In the genomic region with DNA sequence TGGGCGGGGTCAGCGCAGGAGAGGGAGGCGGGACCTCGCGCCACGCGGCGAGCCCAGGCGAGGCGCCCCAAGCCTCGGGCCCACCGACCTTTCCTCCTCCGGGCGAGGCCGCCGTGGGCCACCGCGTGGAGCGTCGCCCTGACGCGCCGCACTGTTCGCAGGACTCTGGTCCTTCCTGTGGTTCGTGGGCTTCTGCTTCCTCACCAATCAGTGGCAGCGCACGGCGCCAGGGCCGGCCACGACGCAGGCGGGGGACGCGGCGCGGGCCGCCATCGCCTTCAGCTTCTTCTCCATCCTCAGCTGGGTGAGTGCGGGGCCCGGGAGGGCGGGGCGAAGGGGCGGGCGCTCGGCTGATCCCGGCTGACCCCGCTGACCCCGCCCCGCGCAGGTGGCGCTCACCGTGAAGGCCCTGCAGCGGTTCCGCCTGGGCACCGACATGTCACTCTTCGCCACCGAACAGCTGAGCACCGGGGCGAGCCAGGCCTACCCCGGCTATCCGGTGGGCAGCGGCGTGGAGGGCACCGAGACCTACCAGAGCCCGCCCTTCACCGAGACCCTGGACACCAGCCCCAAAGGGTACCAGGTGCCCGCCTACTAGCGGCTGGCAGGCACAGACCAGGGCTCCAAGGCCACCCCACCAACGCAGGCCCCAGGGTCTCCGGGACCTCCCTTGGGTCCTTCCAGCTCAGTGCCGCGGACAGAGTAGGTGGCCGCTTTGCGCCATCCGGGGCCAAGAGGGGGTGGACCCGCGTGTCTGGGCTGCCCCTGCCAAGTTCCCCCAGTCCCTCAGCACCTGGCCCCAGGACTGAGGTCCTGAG, we compare ENCODE assay signal across 2 cellular contexts.
TF ChIP-seq lines count a peak whose summit lies in the region.

No MANE protein-coding gene starts in this region.

TF ChIP-seq in A549, 52 proteins besides CTCF, POLR2A, EP300 and RAD21 (continued from another document):
- TF ChIP-seq E2F6 (IDR thresholded peaks at IDR 0.05; ENCODE audit: borderline replicate concordance, low read depth) (peak; percentile 53; the same call in 1 of the 2 replicates), ZFP36 (IDR thresholded peaks at IDR 0.05; ENCODE audit: borderline replicate concordance, partially characterized antibody) (no peak), PBX3 (IDR thresholded peaks at IDR 0.05) (no peak), SMC3 (IDR thresholded peaks at IDR 0.05) (no peak), TP53 (CRISPR knock-in tag; IDR thresholded peaks at IDR 0.05) (peak; percentile 73; the same call in 1 of the 2 replicates)
- TF ChIP-seq, protein P1, sequence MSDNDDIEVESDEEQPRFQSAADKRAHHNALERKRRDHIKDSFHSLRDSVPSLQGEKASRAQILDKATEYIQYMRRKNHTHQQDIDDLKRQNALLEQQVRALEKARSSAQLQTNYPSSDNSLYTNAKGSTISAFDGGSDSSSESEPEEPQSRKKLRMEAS (IDR thresholded peaks at IDR 0.05) = peak; percentile 75; the same call in 1 of the 2 replicates

TF ChIP-seq in HEK293T, 16 proteins besides CTCF, POLR2A, EP300 and RAD21 (continued from another document):
- no peak for TF ChIP-seq ARNT (IDR thresholded peaks at IDR 0.05)
- peak; percentile 63 for TF ChIP-seq L3MBTL2 (conservative IDR thresholded peaks at IDR 0.05)
- no peak for TF ChIP-seq HDGF (IDR thresholded peaks at IDR 0.05; ENCODE audit: borderline replicate concordance)
- no peak; the same call in 1 of the 2 replicates for TF ChIP-seq LEF1 (IDR thresholded peaks at IDR 0.05; ENCODE audit: borderline replicate concordance)
TF ChIP-seq in HEK293T: peak in this region for 1.
